ENCODE assay signal across 2 cellular contexts in the genomic region with DNA sequence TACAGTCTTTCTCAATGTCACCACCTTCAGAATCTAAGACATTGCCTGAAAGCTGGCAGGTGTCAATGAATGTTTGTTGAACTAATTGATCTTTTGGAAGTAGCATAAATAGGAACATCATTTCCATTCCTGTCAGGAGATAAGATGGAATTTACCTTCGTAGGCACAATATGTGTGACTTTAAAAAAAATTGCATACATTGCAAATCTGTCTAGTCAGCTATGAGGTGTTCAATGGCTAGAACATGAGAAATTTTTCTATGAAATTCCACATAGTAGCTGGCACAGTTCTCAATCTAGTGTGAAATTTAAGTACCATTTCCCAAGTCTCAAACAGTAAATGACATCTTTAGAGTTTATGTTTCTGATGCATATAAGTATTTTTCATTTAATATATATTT.
A peak's percentile ranks its signal among the peaks of the same experiment; 100 is the strongest.
TF ChIP-seq lines count a peak whose summit lies in the region.

No MANE protein-coding gene starts in this region.

TF ChIP-seq in HepG2, 621 proteins besides CTCF, POLR2A, EP300 and RAD21 (continues in another document):
- no peak for TF ChIP-seq JUNB (CRISPR knock-in tag; IDR thresholded peaks at IDR 0.05; ENCODE audit: borderline replicate concordance)
- no peak for TF ChIP-seq ZNF768 (CRISPR knock-in tag; IDR thresholded peaks at IDR 0.05)
- peak; percentile 55 to 77 for TF ChIP-seq MAFK (conservative IDR thresholded peaks at IDR 0.05 in 1 of 2, IDR thresholded peaks at IDR 0.05 in 1 of 2; ENCODE audit: low read length in 2 of 2)
- no peak for TF ChIP-seq ZMAT5 (CRISPR knock-in tag; IDR thresholded peaks at IDR 0.05; ENCODE audit: borderline replicate concordance, low read depth)
- TF ChIP-seq PRDM15 (CRISPR knock-in tag; IDR thresholded peaks at IDR 0.05): no peak
- TF ChIP-seq, protein P1, sequence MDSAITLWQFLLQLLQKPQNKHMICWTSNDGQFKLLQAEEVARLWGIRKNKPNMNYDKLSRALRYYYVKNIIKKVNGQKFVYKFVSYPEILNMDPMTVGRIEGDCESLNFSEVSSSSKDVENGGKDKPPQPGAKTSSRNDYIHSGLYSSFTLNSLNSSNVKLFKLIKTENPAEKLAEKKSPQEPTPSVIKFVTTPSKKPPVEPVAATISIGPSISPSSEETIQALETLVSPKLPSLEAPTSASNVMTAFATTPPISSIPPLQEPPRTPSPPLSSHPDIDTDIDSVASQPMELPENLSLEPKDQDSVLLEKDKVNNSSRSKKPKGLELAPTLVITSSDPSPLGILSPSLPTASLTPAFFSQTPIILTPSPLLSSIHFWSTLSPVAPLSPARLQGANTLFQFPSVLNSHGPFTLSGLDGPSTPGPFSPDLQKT (CRISPR knock-in tag; IDR thresholded peaks at IDR 0.05; ENCODE audit: borderline replicate concordance): no peak
- TF ChIP-seq NR2F2 (IDR thresholded peaks at IDR 0.05; ENCODE audit: borderline replicate concordance, low read depth): no peak
- peak; percentile 65 for TF ChIP-seq MAFF (IDR thresholded peaks at IDR 0.05; ENCODE audit: low read depth, low read length)
- TF ChIP-seq ZSCAN5A (CRISPR knock-in tag; IDR thresholded peaks at IDR 0.05; ENCODE audit: borderline replicate concordance): no peak
- TF ChIP-seq CEBPZ (IDR thresholded peaks at IDR 0.05; ENCODE audit: low read length): no peak

TF ChIP-seq in K562, 482 proteins besides CTCF, POLR2A, EP300 and RAD21:
- TF ChIP-seq U2AF1 (optimal IDR thresholded peaks at IDR 0.05; ENCODE audit: low read depth, low read length): no peak
- peak; percentile 57; the same call in 1 of the 2 replicates for TF ChIP-seq C11orf30 (IDR thresholded peaks at IDR 0.05; ENCODE audit: low read depth)
- peak; percentile 49 for TF ChIP-seq MAFG (tag; conservative IDR thresholded peaks at IDR 0.05)
- no peak for TF ChIP-seq KAT8 (IDR thresholded peaks at IDR 0.05; ENCODE audit: low read depth)
- TF ChIP-seq MAFK (IDR thresholded peaks at IDR 0.05; ENCODE audit: low read length): peak; percentile 49; the same call in 1 of the 2 replicates
- peak; percentile 78 for TF ChIP-seq ZNF316 (IDR thresholded peaks at IDR 0.05)
- no peak for TF ChIP-seq MAX (CRISPR knock-in tag; IDR thresholded peaks at IDR 0.05)
- TF ChIP-seq MAFF (IDR thresholded peaks at IDR 0.05; ENCODE audit: low read length): peak; percentile 49; the same call in 1 of the 2 replicates
- no peak for TF ChIP-seq E2F3 (CRISPR knock-in tag; IDR thresholded peaks at IDR 0.05)
